27 cellular contexts compared by ENCODE assay signal in genomic region chr19:44620667-44621066, GRCh38. TPM values are rescaled to one million over a fixed set of nuclear protein-coding genes. Genes with fewer than 3 reads are reported as not detected.
"Had no signal": no experiment of that assay in that cellular context is flagged by ENCODE, and none has a peak within 500 bp of the region (broad histone marks: within the 10 kb centered on the region; RNA-seq: fewer than 3 reads in every experiment).

No MANE protein-coding gene starts in this region.

- H3K9ac ChIP-seq: neural progenitor cell had no signal

- FAIRE-seq: endometrium had no signal

- H3K4me1 ChIP-seq: gastrocnemius medialis, neural progenitor cell had no signal

- H3K27me3 ChIP-seq: cardiac muscle cell, gastrocnemius medialis, neural progenitor cell, spleen had no signal

- H3K27ac ChIP-seq: cardiac muscle cell, gastrocnemius medialis, neural progenitor cell, spleen, thoracic aorta had no signal

- H2AFZ ChIP-seq: neural progenitor cell had no signal

- H3K36me3 ChIP-seq: cardiac muscle cell, gastrocnemius medialis, neural progenitor cell, spleen, thoracic aorta had no signal

- ATAC-seq: activated T-cell treated with anti-CD3 and anti-CD28 coated beads, Interleukin-2, amount 50 U/mL, for 72 hours; gastrocnemius medialis; left colon; naive thymus-derived CD8-positive, alpha-beta T cell; T-helper 17 cell had no signal

- H3K4me3 ChIP-seq: cardiac muscle cell, gastrocnemius medialis, lung, neural progenitor cell, spleen, thoracic aorta had no signal

- DNase-seq: activated CD4-positive, alpha-beta T cell treated with anti-CD3 and anti-CD28 coated beads for 4 hours; activated CD4-positive, alpha-beta T cell treated with anti-CD3 and anti-CD28 coated beads, Interleukin-2, amount 50 U/mL, for 48 hours; activated CD4-positive, CD25-positive, alpha-beta regulatory T cell; activated effector memory CD4-positive, alpha-beta T cell treated with Interleukin-2 at 50 U/mL for 16 hours; activated naive CD4-positive, alpha-beta T cell treated with anti-CD3 and anti-CD28 coated beads for 36 hours; activated naive CD8-positive, alpha-beta T cell treated with anti-CD3 and anti-CD28 coated beads, Interleukin-2, amount 10 ng/mL, durations not matched to agents 7 days and 5 days; activated T-cell treated with anti-CD3 and anti-CD28 coated beads, Interleukin-2, amount 50 U/mL, for 72 hours; amniotic stem cell; cortex of kidney; erythroblast; gastrocnemius medialis; head of caudate nucleus; islet precursor cell; left colon; naive thymus-derived CD8-positive, alpha-beta T cell; spleen; stimulated activated CD4-positive, alpha-beta T cell treated with anti-CD3 and anti-CD28 coated beads, Interleukin-4, amount 100 ng/mL, for 1 hour; stimulated activated naive CD4-positive, alpha-beta T cell treated with Interleukin-2 at 50 U/mL for 16 hours; SW 1271; T-helper 17 cell had no signal

- H3K9me3 ChIP-seq: gastrocnemius medialis, spleen, thoracic aorta had no signal

- H3K4me2 ChIP-seq: neural progenitor cell had no signal

RNA-seq across cellular contexts. Expression of gene IGSF23, which starts 7.3 kb away (rescaled TPM):
- total RNA-seq: activated naive CD4-positive, alpha-beta T cell treated with anti-CD3 and anti-CD28 coated beads for 36 hours; activated naive CD8-positive, alpha-beta T cell treated with anti-CD3 and anti-CD28 coated beads, Interleukin-2, amount 10 ng/mL, durations not matched to agents 7 days and 5 days; activated T-cell treated with anti-CD3 and anti-CD28 coated beads, Interleukin-2, amount 50 U/mL, for 72 hours; cardiac muscle cell; cerebellum; gastrocnemius medialis; left colon; lung; naive thymus-derived CD8-positive, alpha-beta T cell; osteoblast; spleen; T-helper 17 cell; thoracic aorta had no signal
- polyA plus RNA-seq: cardiac muscle cell; lung; naive thymus-derived CD8-positive, alpha-beta T cell; spleen had no signal
